ENCODE assay signal across 21 cellular contexts in genomic region chrX:110006161-110006560, GRCh38.
"Had no signal": no experiment of that assay in that cellular context is flagged by ENCODE, and none has a peak within 500 bp of the region (broad histone marks: within the 10 kb centered on the region; RNA-seq: fewer than 3 reads in every experiment).

No MANE protein-coding gene starts in this region.

- H3K27me3 ChIP-seq: brain microvascular endothelial cell had no signal

- H3K4me3 Mint-ChIP-seq: activated B cell treated with CpG ODN at 0.5 μM for 24 hours; activated CD4-positive, alpha-beta memory T cell treated with anti-CD3 and anti-CD28 coated beads for 36 hours; activated naive CD8-positive, alpha-beta T cell treated with anti-CD3 and anti-CD28 coated beads, Interleukin-2, amount 10 ng/mL, durations not matched to agents 7 days and 5 days had no signal

- FAIRE-seq: endometrium had no signal

- H3K9ac ChIP-seq: parathyroid adenoma had no signal

- H3K9me3 ChIP-seq: mucosa of descending colon, tibial nerve had no signal

- H3K27ac Mint-ChIP-seq: activated B cell treated with CpG ODN at 0.5 μM for 24 hours; activated CD4-positive, alpha-beta memory T cell treated with anti-CD3 and anti-CD28 coated beads for 36 hours; activated naive CD8-positive, alpha-beta T cell treated with anti-CD3 and anti-CD28 coated beads, Interleukin-2, amount 10 ng/mL, durations not matched to agents 7 days and 5 days; immature natural killer cell had no signal

- H3K36me3 ChIP-seq: brain microvascular endothelial cell, tibial nerve had no signal

- H2AFZ ChIP-seq: parathyroid adenoma had no signal

- H3K27me3 Mint-ChIP-seq: activated B cell treated with CpG ODN at 0.5 μM for 24 hours; activated CD4-positive, alpha-beta memory T cell treated with anti-CD3 and anti-CD28 coated beads for 36 hours; activated naive CD8-positive, alpha-beta T cell treated with anti-CD3 and anti-CD28 coated beads, Interleukin-2, amount 10 ng/mL, durations not matched to agents 7 days and 5 days; naive B cell had no signal

- H3K4me3 ChIP-seq: coronary artery, mucosa of descending colon, tibial nerve had no signal

- H3K79me2 ChIP-seq: parathyroid adenoma had no signal

- H3K36me3 Mint-ChIP-seq: naive B cell had no signal

- H3K27ac ChIP-seq: brain microvascular endothelial cell, coronary artery, parathyroid adenoma, tibial nerve had no signal

- DNase-seq: activated B cell treated with CpG ODN at 0.5 μM for 24 hours; activated CD4-positive, alpha-beta memory T cell treated with anti-CD3 and anti-CD28 coated beads for 36 hours; activated CD4-positive, alpha-beta T cell treated with anti-CD3 and anti-CD28 coated beads for 4 hours; activated naive CD4-positive, alpha-beta T cell treated with Interleukin-2 at 50 U/mL for 16 hours; activated naive CD8-positive, alpha-beta T cell treated with anti-CD3 and anti-CD28 coated beads, Interleukin-2, amount 10 ng/mL, durations not matched to agents 7 days and 5 days; activated T-cell treated with anti-CD3 and anti-CD28 coated beads for 4 hours; brain microvascular endothelial cell; immature natural killer cell; mesenchymal stem cell; mucosa of descending colon; naive B cell; stimulated activated CD4-positive, alpha-beta T cell treated with anti-CD3 and anti-CD28 coated beads, Interleukin-12 subunit alpha, Interleukin-12 subunit beta, amount 100 ng/mL, for 4 hours; stimulated activated CD4-positive, alpha-beta T cell treated with anti-CD3 and anti-CD28 coated beads, Interleukin-1b, Interleukin-23, amount 100 ng/mL, for 48 hours; stimulated activated CD8-positive, alpha-beta memory T cell treated with anti-CD3 and anti-CD28 coated beads, Interleukin-4, amount 100 ng/mL, for 48 hours; stimulated activated naive CD8-positive, alpha-beta T cell treated with anti-CD3 and anti-CD28 coated beads, Interleukin-15, Interleukin-2, amounts not matched to agents 100 U/mL and 50 U/mL, for 24 hours; substantia nigra; SW 1271 had no signal

- ATAC-seq: mucosa of descending colon; stimulated activated naive CD8-positive, alpha-beta T cell treated with anti-CD3 and anti-CD28 coated beads, Interleukin-15, Interleukin-2, amounts not matched to agents 100 U/mL and 50 U/mL, for 24 hours had no signal

- H3K9me3 Mint-ChIP-seq: activated B cell treated with CpG ODN at 0.5 μM for 24 hours; activated CD4-positive, alpha-beta memory T cell treated with anti-CD3 and anti-CD28 coated beads for 36 hours; activated naive CD8-positive, alpha-beta T cell treated with anti-CD3 and anti-CD28 coated beads, Interleukin-2, amount 10 ng/mL, durations not matched to agents 7 days and 5 days; immature natural killer cell had no signal
